Comparison of ENCODE assay signal across 25 cellular contexts in the genomic region with DNA sequence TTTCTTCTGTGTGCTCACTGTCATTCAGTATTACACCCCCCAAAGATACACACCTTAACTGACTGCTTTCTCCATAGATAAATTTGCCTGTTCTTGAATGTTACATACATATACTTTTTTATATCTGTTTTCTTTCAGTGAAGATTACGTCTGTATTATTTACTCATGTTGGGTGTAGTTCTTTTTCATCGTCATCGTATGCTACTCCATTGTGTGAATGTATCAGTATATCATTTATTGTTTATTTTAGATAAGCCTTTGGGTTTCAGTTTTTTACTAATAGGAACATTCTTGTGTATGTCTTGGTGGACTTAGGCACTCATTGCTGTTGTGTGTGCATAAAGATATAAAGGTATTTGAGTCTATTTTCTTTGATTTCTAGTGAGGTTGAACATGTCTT.
"Had no signal": no experiment of that assay in that cellular context is flagged by ENCODE, and none has a peak within 500 bp of the region (broad histone marks: within the 10 kb centered on the region; RNA-seq: fewer than 3 reads in every experiment).

No MANE protein-coding gene starts in this region.

- H3K4me3 Mint-ChIP-seq: central memory CD8-positive, alpha-beta T cell; nephron; stimulated activated naive B cell treated with anti-CD40 and anti-IgM and Interleukin-4, amounts not matched to agents 10 μg/mL and 1 μg/mL and 100 μg/mL, for 72 hours; stimulated activated naive CD8-positive, alpha-beta T cell treated with anti-CD3 and anti-CD28 coated beads, Interleukin-15, amount 100 ng/mL, for 72 hours had no signal

- H3K27ac Mint-ChIP-seq: nephron; stimulated activated naive B cell treated with anti-CD40 and anti-IgM and Interleukin-4, amounts not matched to agents 10 μg/mL and 1 μg/mL and 100 μg/mL, for 72 hours had no signal

- H3K27me3 Mint-ChIP-seq: central memory CD8-positive, alpha-beta T cell; stimulated activated naive B cell treated with anti-CD40 and anti-IgM and Interleukin-4, amounts not matched to agents 10 μg/mL and 1 μg/mL and 100 μg/mL, for 72 hours; stimulated activated naive CD8-positive, alpha-beta T cell treated with anti-CD3 and anti-CD28 coated beads, Interleukin-15, amount 100 ng/mL, for 72 hours had no signal

- H3K4me1 ChIP-seq: right lobe of liver, testis had no signal

- H3K9me3 ChIP-seq: gastrocnemius medialis, heart right ventricle, psoas muscle, right lobe of liver, spleen, testis, tibial nerve had no signal

- H3K4me3 ChIP-seq: dorsolateral prefrontal cortex, gastrocnemius medialis, heart right ventricle, lung, psoas muscle, right lobe of liver, spleen, testis, tibial nerve had no signal

- H3K27me3 ChIP-seq: dorsolateral prefrontal cortex, gastrocnemius medialis, heart right ventricle, right lobe of liver, spleen, testis, tibial nerve had no signal

- H3K9me3 Mint-ChIP-seq: central memory CD8-positive, alpha-beta T cell; stimulated activated naive B cell treated with anti-CD40 and anti-IgM and Interleukin-4, amounts not matched to agents 10 μg/mL and 1 μg/mL and 100 μg/mL, for 72 hours; stimulated activated naive CD8-positive, alpha-beta T cell treated with anti-CD3 and anti-CD28 coated beads, Interleukin-15, amount 100 ng/mL, for 72 hours had no signal

- H3K27ac ChIP-seq: gastrocnemius medialis, heart right ventricle, parathyroid adenoma, psoas muscle, right lobe of liver, spleen, testis, tibial nerve had no signal

- ATAC-seq: gastrocnemius medialis; heart right ventricle; left cardiac atrium; left ventricle myocardium superior; psoas muscle; right lobe of liver; stimulated activated naive B cell treated with anti-CD40 and anti-IgM and Interleukin-4, amounts not matched to agents 10 μg/mL and 1 μg/mL and 100 μg/mL, for 72 hours; stimulated activated naive CD8-positive, alpha-beta T cell treated with anti-CD3 and anti-CD28 coated beads, Interleukin-15, amount 100 ng/mL, for 72 hours had no signal

- DNase-seq: cortex of kidney; dorsolateral prefrontal cortex; effector CD8-positive, alpha-beta T cell; gastrocnemius medialis; heart right ventricle; left cardiac atrium; left ventricle myocardium superior; mesendoderm; occipital lobe; psoas muscle; retina; right lobe of liver; spleen; stimulated activated CD4-positive, alpha-beta T cell treated with anti-CD3 and anti-CD28 coated beads, Interleukin-15, amount 100 ng/mL, for 24 hours; stimulated activated CD4-positive, alpha-beta T cell treated with anti-CD3 and anti-CD28 coated beads, Interleukin-1b, Interleukin-23, amount 100 ng/mL, for 48 hours; stimulated activated CD4-positive, alpha-beta T cell treated with anti-CD3 and anti-CD28 coated beads, Interleukin-4, amount 100 ng/mL, for 24 hours; stimulated activated naive B cell treated with anti-CD40 and anti-IgM and Interleukin-4, amounts not matched to agents 10 μg/mL and 1 μg/mL and 100 μg/mL, for 72 hours; stimulated activated naive CD8-positive, alpha-beta T cell treated with anti-CD3 and anti-CD28 coated beads, Interleukin-15, amount 100 ng/mL, for 72 hours; testis had no signal

- FAIRE-seq: keratinocyte had no signal
